Comparison of ENCODE assay signal across 21 cellular contexts in genomic region chr11:17066691-17067090, GRCh38. TPM values are rescaled to one million over a fixed set of nuclear protein-coding genes. Genes with fewer than 3 reads are reported as not detected.
DNase-seq lines count a peak whose midpoint lies in the region; ATAC-seq and TF ChIP-seq lines count a peak whose summit lies in the region.
"Had no signal": no experiment of that assay in that cellular context is flagged by ENCODE, and none has a peak within 500 bp of the region (broad histone marks: within the 10 kb centered on the region; RNA-seq: fewer than 3 reads in every experiment).

No MANE protein-coding gene starts in this region.

- no peaks in the 10 kb centered on the region for H3K27me3 ChIP-seq in testis
- H3K27me3 ChIP-seq in PC-3 (ENCODE audit: low read length), result no peaks in the 10 kb centered on the region
- H3K27me3 ChIP-seq: BLaER1 treated with 17β-estradiol and CSF1 and Interleukin-3, amounts not matched to agents 10 nM and 100 nM had no signal

- CTCF ChIA-PET in PC-3 (lab: Charles Lee), result interaction anchor here (0.6 kb wide), 1 partner anchor 137 kb away, joined by 6 read pairs; no protein-coding TSS in a partner anchor

- no peak for ATAC-seq in PC-3
- ATAC-seq: GM23338, K562, Panc1 had no signal

- H3K4me3 ChIP-seq in testis, result no peak overlapping the region
- H3K4me3 ChIP-seq in PC-3 (ENCODE audit: low read length), result no peak overlapping the region
- H3K4me3 ChIP-seq: BLaER1 treated with 17β-estradiol and CSF1 and Interleukin-3, amounts not matched to agents 10 nM and 100 nM; GM23338; K562 had no signal

- DNase-seq in caudate nucleus (lab: John Stamatoyannopoulos, UW) (peak in 6 of 61 donors; percentile 3 to 33 (median 14)), fibroblast of gingiva (ENCODE audit: low read depth) (peak; percentile 1), midbrain (lab: John Stamatoyannopoulos, UW) (peak; percentile 27), testis (peak; percentile 64), PC-3 (no peak)
- DNase-seq in stimulated activated naive CD4-positive, alpha-beta T cell (lab: John Stamatoyannopoulos, UW), result no peak
- no peak for DNase-seq in activated T-cell treated with anti-CD3 and anti-CD28 coated beads, Interleukin-2, amount 50 U/mL, for 24 hours
- DNase-seq: CD4-positive, alpha-beta T cell; H9; Kasumi-1; NCI-H1105 treated with DMSO at 0.1 percent for 48 hours; NCI-H2029; NCI-H446 treated with DMSO at 0.1 percent for 48 hours; NCI-H526; NCI-H82; SHP77 treated with DMSO at 0.1 percent for 48 hours had no signal

- H3K4me3 Mint-ChIP-seq in activated T-cell treated with anti-CD3 and anti-CD28 coated beads, Interleukin-2, amount 50 U/mL, for 24 hours, result no peak overlapping the region
- H3K4me3 Mint-ChIP-seq: CD4-positive, alpha-beta T cell; GM23338; H9 had no signal

- BruUV-seq in PC-3 (replicated peaks; lab: Mats Ljungman, UMichigan), result no TSS peak

- H4K20me1 ChIP-seq in PC-3 (ENCODE audit: low read length), result 0 out of 2 replicates have a peak, but pooled peaks cover 4% of the 10 kb centered on the region

- no peak overlapping the region for H3K4me2 ChIP-seq in PC-3 (ENCODE audit: low read length)
- H3K4me2 ChIP-seq: BLaER1 treated with 17β-estradiol and CSF1 and Interleukin-3, amounts not matched to agents 10 nM and 100 nM; GM23338 had no signal

- H3K4me1 Mint-ChIP-seq in activated T-cell treated with anti-CD3 and anti-CD28 coated beads, Interleukin-2, amount 50 U/mL, for 24 hours (ENCODE audit: low read depth), result no peaks in the 10 kb centered on the region

- H3K9me2 ChIP-seq in PC-3 (replicated peaks; ENCODE audit: low read length), result no peaks in the 10 kb centered on the region

- H3K9ac ChIP-seq in PC-3 (ENCODE audit: low read length), result no peak overlapping the region
- H3K9ac ChIP-seq: BLaER1 treated with 17β-estradiol and CSF1 and Interleukin-3, amounts not matched to agents 10 nM and 100 nM had no signal

- H3K9me3 ChIP-seq in testis (no peaks in the 10 kb centered on the region), PC-3 (ENCODE audit: low read length) (no peaks in the 10 kb centered on the region)
- H3K9me3 ChIP-seq: BLaER1 treated with 17β-estradiol and CSF1 and Interleukin-3, amounts not matched to agents 10 nM and 100 nM had no signal

- POLR2A ChIA-PET in PC-3 (lab: Charles Lee; ENCODE audit: unreplicated experiment), result no interaction called here

- WGBS in testis, 2 donors, result 27 to 46% methylated on average over 2 of the region's 2 CpGs

- TF ChIP-seq CTCF in testis (IDR thresholded peaks at IDR 0.05) (no peak), PC-3 (conservative IDR thresholded peaks at IDR 0.05; ENCODE audit: low read depth, low read length) (no peak)

- no peaks in the 10 kb centered on the region for H3K79me2 ChIP-seq in PC-3 (ENCODE audit: low read length)

- H2AFZ ChIP-seq in PC-3 (ENCODE audit: low read length), result no peak overlapping the region
- H2AFZ ChIP-seq: GM23338 had no signal

- H3K4me1 ChIP-seq in testis (peaks cover 8% of the 10 kb centered on the region), PC-3 (ENCODE audit: insufficient read depth, low read length) (no peaks in the 10 kb centered on the region)

- H3K36me3 ChIP-seq in testis (ENCODE audit: low read depth, missing control alignments), result no peaks in the 10 kb centered on the region
- no peaks in the 10 kb centered on the region for H3K36me3 ChIP-seq in PC-3 (ENCODE audit: low read depth, low read length)

- H3F3A ChIP-seq in PC-3 (ENCODE audit: low read length, unreplicated experiment), result peaks cover 5% of the 10 kb centered on the region

- no peaks in the 10 kb centered on the region for H3K9me3 Mint-ChIP-seq in activated T-cell treated with anti-CD3 and anti-CD28 coated beads, Interleukin-2, amount 50 U/mL, for 24 hours
- H3K9me3 Mint-ChIP-seq: CD4-positive, alpha-beta T cell; GM23338; H9 had no signal

- no peaks in the 10 kb centered on the region for H3K27me3 Mint-ChIP-seq in activated T-cell treated with anti-CD3 and anti-CD28 coated beads, Interleukin-2, amount 50 U/mL, for 24 hours
- H3K27me3 Mint-ChIP-seq: CD4-positive, alpha-beta T cell had no signal

- H3K27ac Mint-ChIP-seq in activated T-cell treated with anti-CD3 and anti-CD28 coated beads, Interleukin-2, amount 50 U/mL, for 24 hours, result no peak overlapping the region
- H3K27ac Mint-ChIP-seq: CD4-positive, alpha-beta T cell; GM23338; H9 had no signal

- H3K36me3 Mint-ChIP-seq in activated T-cell treated with anti-CD3 and anti-CD28 coated beads, Interleukin-2, amount 50 U/mL, for 24 hours (ENCODE audit: low read depth), result no peaks in the 10 kb centered on the region

- TF ChIP-seq POLR2A in testis (IDR thresholded peaks at IDR 0.05), result no peak

- intact Hi-C loops in testis (cut with DNase I; ENCODE audit: low total_unique reads) (no loop called here), PC-3 (cut with micrococcal nuclease) (no loop called here)

- H3K27ac ChIP-seq in caudate nucleus (ENCODE audit: low read depth, low read length) (peak overlapping the region; percentile 44), testis (no peak overlapping the region), PC-3 (ENCODE audit: low read length) (no peak overlapping the region)
- H3K27ac ChIP-seq: BLaER1 treated with 17β-estradiol and CSF1 and Interleukin-3, amounts not matched to agents 10 nM and 100 nM; RWPE1 had no signal

RNA-seq across cellular contexts. Expression of gene RPS13, which starts 10.8 kb away (rescaled TPM):
- total RNA-seq in testis (100 to 1,000 TPM; 623 to 957 TPM), PC-3 (2014; rRNA removed) (676 and 892 TPM in 2 replicates)
- polyA plus RNA-seq in testis (ENCODE audit: insufficient read depth, low read depth, low replicate concordance), result 708 TPM

RNA-seq across cellular contexts. Expression of gene PLEKHA7, which starts 52.5 kb away (rescaled TPM):
- total RNA-seq in testis (10 to 100 TPM; 63.9 to 64.9 TPM), PC-3 (2014; rRNA removed) (18.4 and 20.7 TPM in 2 replicates)
- polyA plus RNA-seq in testis (ENCODE audit: insufficient read depth, low read depth, low replicate concordance), result 33.0 TPM

Comparison
In these comparisons a context has a peak if more than half of its experiments do, and no peak if none do; other contexts are left out.
1. DNase-seq: peak in fibroblast of gingiva (single experiment), midbrain (single experiment) and testis (single experiment); none in stimulated activated naive CD4-positive, alpha-beta T cell (0 of 6), PC-3 (single experiment) and activated T-cell treated with anti-CD3 and anti-CD28 coated beads, Interleukin-2, amount 50 U/mL, for 24 hours (single experiment).